Comparison of ENCODE assay signal across 8 cellular contexts in the genomic region with DNA sequence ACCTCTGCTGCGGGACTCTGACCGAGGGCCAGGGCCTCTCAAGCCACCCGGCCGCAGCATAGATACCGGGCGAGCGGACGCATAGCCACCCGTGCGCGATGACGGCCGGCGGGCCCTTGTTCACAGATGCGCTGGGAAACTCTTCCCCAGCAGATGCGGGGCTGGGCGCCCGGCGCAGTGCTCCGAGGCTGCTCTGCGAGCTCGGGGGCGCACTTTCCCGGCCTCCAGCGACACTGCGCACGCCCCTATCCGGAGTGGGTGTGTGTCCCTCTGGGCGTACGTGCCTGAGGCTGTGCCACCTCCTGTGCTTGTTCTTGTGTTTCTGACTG.
DNase-seq lines count a peak whose midpoint lies in the region; ATAC-seq and TF ChIP-seq lines count a peak whose summit lies in the region.

No MANE protein-coding gene starts in this region.

- H3K18ac ChIP-seq in neuronal stem cell (ENCODE audit: low read length), result peak overlapping the region; percentile 57

- peak overlapping the region; percentile 93 for H2AFZ ChIP-seq in neuronal stem cell (ENCODE audit: low read length)

- no peak overlapping the region for H4K8ac ChIP-seq in neuronal stem cell (ENCODE audit: low read depth, low read length)

- no peaks in the 10 kb centered on the region for H3K9me3 ChIP-seq in HUES64 (ENCODE audit: insufficient read depth, low read depth, low read length)
- no peaks in the 10 kb centered on the region for H3K9me3 ChIP-seq in neuronal stem cell (replicated peaks in 1 of 2; ENCODE audit: control insufficient read depth in 2 of 2, insufficient read depth in 1 of 2, low read depth in 1 of 2, low read length in 2 of 2)

- H3K9ac ChIP-seq in HUES64 (ENCODE audit: low read depth, low read length), result no peak overlapping the region
- H3K9ac ChIP-seq in neuronal stem cell (ENCODE audit: low read depth, low read length, poor library complexity), result peak overlapping the region; percentile 72

- H3K4ac ChIP-seq in neuronal stem cell (ENCODE audit: low read length), result no peak overlapping the region

- no peak overlapping the region for H4K91ac ChIP-seq in neuronal stem cell (ENCODE audit: low read depth, low read length, poor library complexity)

- H3K14ac ChIP-seq in neuronal stem cell (ENCODE audit: low read length), result no peak overlapping the region

- peak overlapping the region; percentile 97 for H3K4me2 ChIP-seq in neuronal stem cell (ENCODE audit: insufficient read depth, low read length, poor library complexity, severe bottlenecking)

- peaks cover 11% of the 10 kb centered on the region for H3K27me3 Mint-ChIP-seq in endothelial cell (ENCODE audit: unreplicated experiment)

- peaks cover 12% of the 10 kb centered on the region for H3K4me1 Mint-ChIP-seq in endothelial cell (ENCODE audit: unreplicated experiment)

- H3K27ac Mint-ChIP-seq in endothelial cell (ENCODE audit: unreplicated experiment), result no peak overlapping the region

- H3K4me1 ChIP-seq in HUES64 (ENCODE audit: insufficient read depth, low read length) (peaks cover 12% of the 10 kb centered on the region; the same call in 1 of the 2 replicates), neuronal stem cell (ENCODE audit: control insufficient read depth in 2 of 2, insufficient read depth in 1 of 2, low read depth in 1 of 2, low read length in 2 of 2) (peaks cover 20 to 35% of the 10 kb centered on the region in 2 donors)

- peak; percentile 36 to 57 for DNase-seq in NCI-H524 (lab: John Stamatoyannopoulos, UW)
- no peak for DNase-seq in NCI-H524 treated with DMSO at 0.1 percent for 48 hours (lab: John Stamatoyannopoulos, UW)
- DNase-seq in endothelial cell (ENCODE audit: low spot score), result peak; percentile 23
- peak; percentile 38 for DNase-seq in neuronal stem cell (ENCODE audit: low spot score)
- DNase-seq in NOMO-1 (lab: John Stamatoyannopoulos, UW; ENCODE audit: unreplicated experiment in 2 of 2), result no peak
- no peak for DNase-seq in HK-2 (ENCODE audit: unreplicated experiment)

- H2BK12ac ChIP-seq in neuronal stem cell (ENCODE audit: low read length), result no peak overlapping the region

- H3K27me3 ChIP-seq in HUES64 (ENCODE audit: insufficient read depth, low read length) (peaks cover 90% of the 10 kb centered on the region), neuronal stem cell (ENCODE audit: control insufficient read depth in 3 of 3, insufficient read depth in 3 of 3, low read depth in 1 of 3, low read length in 3 of 3) (peaks cover 0 to 42% (median 33%) of the 10 kb centered on the region in 3 experiments)

- peak overlapping the region; percentile 50 for H3K4me3 ChIP-seq in HUES64 (ENCODE audit: low read length)
- peak overlapping the region; percentile 75 to 77 for H3K4me3 ChIP-seq in neuronal stem cell (ENCODE audit: low read length in 2 of 2)

- peak overlapping the region; percentile 78 for H3K23ac ChIP-seq in neuronal stem cell (ENCODE audit: low read depth, low read length, poor library complexity)

- H3K9me3 Mint-ChIP-seq in endothelial cell (ENCODE audit: unreplicated experiment), result no peaks in the 10 kb centered on the region

- no peak overlapping the region for H2BK15ac ChIP-seq in neuronal stem cell (ENCODE audit: low read length)

- H2BK120ac ChIP-seq in neuronal stem cell (ENCODE audit: low read depth, low read length), result no peak overlapping the region

- peak overlapping the region; percentile 76 for H3K4me3 Mint-ChIP-seq in endothelial cell (ENCODE audit: unreplicated experiment)

- WGBS in HUES64, result 2% methylated on average over 30 of the region's 30 CpGs
- WGBS in neuronal stem cell (ENCODE audit: extremely low coverage in 2 of 2, insufficient read length in 2 of 2, insufficient replicate concordance in 1 of 2), 2 donors, result no CpG with 5 or more reads among the region's 30 CpGs

- H3K36me3 Mint-ChIP-seq in endothelial cell (ENCODE audit: low read depth, unreplicated experiment), result peaks cover 6% of the 10 kb centered on the region

- no peaks in the 10 kb centered on the region for H3K79me1 ChIP-seq in neuronal stem cell (ENCODE audit: low read depth, low read length)

- no peak for TF ChIP-seq CTCF in endothelial cell (IDR thresholded peaks at IDR 0.05; ENCODE audit: unreplicated experiment)

- H3K36me3 ChIP-seq in HUES64 (ENCODE audit: insufficient read depth, low read length), result no peaks in the 10 kb centered on the region
- peaks cover 0 to 4% of the 10 kb centered on the region in 2 donors for H3K36me3 ChIP-seq in neuronal stem cell (replicated peaks in 1 of 2; ENCODE audit: control insufficient read depth in 2 of 2, insufficient read depth in 2 of 2, low read length in 2 of 2)

- H2AK5ac ChIP-seq in neuronal stem cell (ENCODE audit: low read depth, low read length), result no peak overlapping the region

- ATAC-seq in HG03378 (IDR thresholded peaks at IDR 0.05; ENCODE audit: unreplicated experiment), result no peak

- H3K27ac ChIP-seq in HUES64 (ENCODE audit: low read depth, low read length), result no peak overlapping the region
- H3K27ac ChIP-seq in neuronal stem cell (replicated peaks; ENCODE audit: low read length), result no peak overlapping the region

- no peak overlapping the region for H2BK5ac ChIP-seq in neuronal stem cell (ENCODE audit: low read length)

Comparison
In these comparisons a context has a peak if more than half of its experiments do, and no peak if none do; other contexts are left out.
1. DNase-seq: peak in NCI-H524 (2 of 2), endothelial cell (single experiment) and neuronal stem cell (single experiment); none in NCI-H524 treated with DMSO at 0.1 percent for 48 hours (single experiment), NOMO-1 (0 of 2) and HK-2 (single experiment).